24 cellular contexts compared by ENCODE assay signal in genomic region chr13:27203186-27203585, GRCh38.
"Had no signal": no experiment of that assay in that cellular context is flagged by ENCODE, and none has a peak within 500 bp of the region (broad histone marks: within the 10 kb centered on the region; RNA-seq: fewer than 3 reads in every experiment).

No MANE protein-coding gene starts in this region.

- H3K27ac ChIP-seq: adrenal gland, body of pancreas, breast epithelium, SJSA1 had no signal

- H3K36me3 ChIP-seq: adrenal gland, breast epithelium, SJSA1 had no signal

- H3K4me2 ChIP-seq: SK-N-SH had no signal

- H3K9ac ChIP-seq: SK-N-SH had no signal

- FAIRE-seq: astrocyte had no signal

- H3K4me3 ChIP-seq: adrenal gland, body of pancreas, breast epithelium, SJSA1 had no signal

- H3K9me3 ChIP-seq: adrenal gland, body of pancreas, breast epithelium, SJSA1, SK-N-SH had no signal

- H3K27me3 ChIP-seq: adrenal gland, body of pancreas, breast epithelium, SJSA1 had no signal

- DNase-seq: activated B cell treated with CpG ODN at 0.5 μM for 24 hours; activated CD4-positive, alpha-beta memory T cell treated with anti-CD3 and anti-CD28 coated beads for 36 hours; activated CD4-positive, alpha-beta T cell treated with anti-CD3 and anti-CD28 coated beads, Interleukin-2, amount 50 U/mL, for 1 hour; activated CD4-positive, CD25-positive, alpha-beta regulatory T cell treated with anti-CD3 and anti-CD28 coated beads, Interleukin-2, amount 50 U/mL, for 72 hours; activated gamma-delta T cell; activated T-cell treated with anti-CD3 and anti-CD28 coated beads, Interleukin-2, amount 50 U/mL, for 1 hour; activated T-cell treated with anti-CD3 and anti-CD28 coated beads, Interleukin-2, amount 50 U/mL, for 72 hours; NCI-H1092; NCI-H1436 treated with DMSO at 0.1 percent for 48 hours; NCI-H1694 treated with DMSO at 0.1 percent for 48 hours; NCI-H2029; NCI-H2107; NCI-H2171; NCI-H226; NCI-H446 treated with DMSO at 0.1 percent for 48 hours; NCI-H524 treated with DMSO at 0.1 percent for 48 hours; RPMI8226; SHP77 treated with DMSO at 0.1 percent for 48 hours; SK-N-SH had no signal

- H3K4me1 ChIP-seq: adrenal gland, body of pancreas, breast epithelium had no signal
